In genomic region chr14:102215522-102216250, GRCh38 we compare ENCODE assay signal across 12 cellular contexts.
DNase-seq lines count a peak whose midpoint lies in the region; ATAC-seq and TF ChIP-seq lines count a peak whose summit lies in the region.
"Had no signal": no experiment of that assay in that cellular context is flagged by ENCODE, and none has a peak within 500 bp of the region (broad histone marks: within the 10 kb centered on the region; RNA-seq: fewer than 3 reads in every experiment).

No MANE protein-coding gene starts in this region.

- intact Hi-C loops in head of caudate nucleus (cut with DNase I): loop anchor here (10.0 kb wide), 2 partner anchors 71 to 121 kb away; no protein-coding TSS in a partner anchor

- peaks cover 48% of the 10 kb centered on the region for H3K4me1 ChIP-seq in OCI-LY1 (ENCODE audit: insufficient read depth, low read length, severe bottlenecking)

- no peaks in the 10 kb centered on the region for H3F3A ChIP-seq in OCI-LY1 (ENCODE audit: insufficient read depth, low read length)

- TF ChIP-seq CTCF in OCI-LY1 (IDR thresholded peaks at IDR 0.05; ENCODE audit: low read length): no peak

- DNase-seq in EH (ENCODE audit: low read depth): peak; percentile 15
- peak in 39 of 42 donors; percentile 37 to 89 (median 68) for DNase-seq in head of caudate nucleus
- peak; percentile 68 for DNase-seq in retina
- DNase-seq in activated CD4-positive, alpha-beta T cell treated with anti-CD3 and anti-CD28 coated beads, Interleukin-2, amount 50 U/mL, for 4 hours: no peak
- DNase-seq in DMS 273 (lab: John Stamatoyannopoulos, UW; ENCODE audit: unreplicated experiment): no peak
- no peak for DNase-seq in SIG-M5 treated with dmso at 0.1 percent for 504 hours (lab: John Stamatoyannopoulos, UW; ENCODE audit: unreplicated experiment)
- DNase-seq: activated naive CD8-positive, alpha-beta T cell treated with anti-CD3 and anti-CD28 coated beads for 36 hours; kidney glomerular epithelial cell had no signal

- no peak overlapping the region; the same call in 1 of the 2 replicates for H3K4me2 ChIP-seq in OCI-LY1 (ENCODE audit: low read length)

- peaks cover 8% of the 10 kb centered on the region for H3K36me3 ChIP-seq in OCI-LY1 (ENCODE audit: insufficient read depth, low read length)
- H3K36me3 ChIP-seq: prostate gland had no signal

- no peaks in the 10 kb centered on the region for H3K27me3 ChIP-seq in OCI-LY1 (ENCODE audit: insufficient read depth, low read length)

- H4K20me1 ChIP-seq in OCI-LY1 (ENCODE audit: insufficient read depth, low read length): no peaks in the 10 kb centered on the region

- no peaks in the 10 kb centered on the region for H3K79me2 ChIP-seq in OCI-LY1 (ENCODE audit: insufficient read depth, low read length)

- H3K9me3 ChIP-seq in OCI-LY1 (ENCODE audit: low read length): no peaks in the 10 kb centered on the region
- H3K9me3 ChIP-seq: prostate gland had no signal

- H3K27ac ChIP-seq in OCI-LY1 (ENCODE audit: low read depth, low read length, poor library complexity, severe bottlenecking): peak overlapping the region; percentile 58

- H2AFZ ChIP-seq in OCI-LY1 (ENCODE audit: low read length): no peak overlapping the region

- ATAC-seq in GM21619 (IDR thresholded peaks at IDR 0.05; ENCODE audit: unreplicated experiment): no peak
- ATAC-seq: SK-N-SH treated with all-trans-retinoic acid at 6 μM for 48 hours had no signal

- H3K9me2 ChIP-seq in OCI-LY1 (ENCODE audit: low read depth, low read length): no peaks in the 10 kb centered on the region

- no peak overlapping the region for H3K4me3 ChIP-seq in OCI-LY1 (ENCODE audit: low read depth, low read length, poor library complexity, severe bottlenecking)
- H3K4me3 ChIP-seq: prostate gland had no signal

- H3K9ac ChIP-seq in OCI-LY1 (ENCODE audit: low read length): no peak overlapping the region

Comparison
In these comparisons a context has a peak if more than half of its experiments do, and no peak if none do; other contexts are left out.
1. DNase-seq: peak in EH (single experiment), head of caudate nucleus (39 of 42) and retina (single experiment); none in activated CD4-positive, alpha-beta T cell treated with anti-CD3 and anti-CD28 coated beads, Interleukin-2, amount 50 U/mL, for 4 hours (0 of 2), DMS 273 (single experiment) and SIG-M5 treated with dmso at 0.1 percent for 504 hours (single experiment).